ENCODE assay signal across 13 cellular contexts in the genomic region with DNA sequence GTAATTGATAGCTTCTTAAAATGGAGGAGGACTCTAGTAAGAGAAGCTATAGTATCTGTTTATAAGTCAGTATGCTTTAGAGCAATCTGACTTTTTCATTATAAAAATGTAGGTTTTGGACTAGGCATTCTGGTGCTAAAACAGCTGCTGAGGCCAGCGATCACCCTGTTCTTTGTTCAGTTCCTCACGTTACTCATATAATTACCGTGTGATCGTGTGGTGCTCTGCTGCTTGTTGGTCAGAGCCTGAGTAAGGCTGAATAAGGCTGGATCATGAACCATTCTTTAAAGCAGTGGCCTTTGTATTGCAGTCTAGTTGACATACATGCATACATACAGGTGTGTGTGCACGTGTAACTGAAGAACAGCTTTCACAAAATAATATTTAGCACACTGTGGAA. TPM values are rescaled to one million over a fixed set of nuclear protein-coding genes. Genes with fewer than 3 reads are reported as not detected.
DNase-seq lines count a peak whose midpoint lies in the region; ATAC-seq and TF ChIP-seq lines count a peak whose summit lies in the region.
"Had no signal": no experiment of that assay in that cellular context is flagged by ENCODE, and none has a peak within 500 bp of the region (broad histone marks: within the 10 kb centered on the region; RNA-seq: fewer than 3 reads in every experiment).

No MANE protein-coding gene starts in this region.

- TF ChIP-seq EP300 in transverse colon (IDR thresholded peaks at IDR 0.05; ENCODE audit: low read depth), result no peak

- H3K36me3 Mint-ChIP-seq in activated naive CD8-positive, alpha-beta T cell, result peaks cover 9% of the 10 kb centered on the region

- H3K4me3 Mint-ChIP-seq in activated naive CD8-positive, alpha-beta T cell, result peak overlapping the region; percentile 35

- H3K27ac Mint-ChIP-seq in activated naive CD8-positive, alpha-beta T cell, result peak overlapping the region; percentile 80

- no peaks in the 10 kb centered on the region for H3K27me3 Mint-ChIP-seq in activated naive CD8-positive, alpha-beta T cell

- no peaks in the 10 kb centered on the region for H3K9me3 Mint-ChIP-seq in activated naive CD8-positive, alpha-beta T cell (ENCODE audit: low read depth)

- in situ Hi-C loops in transverse colon (cut with MboI; ENCODE audit: low pct_ligation_motif_present in 1 of 4, low pct_unique_long_range_greater_than_20kb in 1 of 4, low sequenced_read_pairs in 3 of 4), result no loop called here

- H3K27me3 ChIP-seq in left lung, result no peaks in the 10 kb centered on the region
- H3K27me3 ChIP-seq in colonic mucosa, result no peaks in the 10 kb centered on the region
- H3K27me3 ChIP-seq in transverse colon, result no peaks in the 10 kb centered on the region

- TF ChIP-seq CTCF in left lung (IDR thresholded peaks at IDR 0.05) (no peak), colonic mucosa (IDR thresholded peaks at IDR 0.05) (no peak), transverse colon (IDR thresholded peaks at IDR 0.05) (no peak)

- H3K9me3 ChIP-seq in left lung (no peaks in the 10 kb centered on the region), colonic mucosa (no peaks in the 10 kb centered on the region), transverse colon (no peaks in the 10 kb centered on the region)

- H3K4me1 Mint-ChIP-seq in activated naive CD8-positive, alpha-beta T cell (ENCODE audit: low read depth), result peaks cover 90% of the 10 kb centered on the region

- peaks cover 34 to 88% of the 10 kb centered on the region in 2 donors for H3K4me1 ChIP-seq in left lung
- H3K4me1 ChIP-seq in colonic mucosa, result peaks cover 20% of the 10 kb centered on the region
- H3K4me1 ChIP-seq in transverse colon, result peaks cover 35 to 70% (median 38%) of the 10 kb centered on the region in 4 donors

- intact Hi-C loops in left lung (cut with DNase I), result no loop called here
- intact Hi-C loops in colonic mucosa (cut with DNase I), result no loop called here
- intact Hi-C loops in transverse colon (cut with DNase I; ENCODE audit: low total_unique reads), result no loop called here

- WGBS in transverse colon (ENCODE audit: low coverage in 1 of 2), 2 donors, result 46 to 84% methylated on average over 3 to 5 of the region's 5 CpGs

- peak; percentile 19 for ATAC-seq in left lung
- ATAC-seq: HCT116 had no signal

- H3K4me3 ChIP-seq in left lung (no peak overlapping the region), colonic mucosa (no peak overlapping the region), transverse colon (no peak overlapping the region)

- DNase-seq in AG20443 (ENCODE audit: low spot score) (peak; percentile 33), Daoy (ENCODE audit: low read depth) (peak; percentile 10), left lung (no peak), colonic mucosa (no peak), medulla oblongata (ENCODE audit: extremely low spot score) (no peak), transverse colon (no peak), NCI-H345 treated with DMSO at 0.1 percent for 48 hours (lab: John Stamatoyannopoulos, UW; ENCODE audit: unreplicated experiment) (no peak)
- DNase-seq: activated CD8-positive, alpha-beta memory T cell treated with anti-CD3 and anti-CD28 coated beads, Interleukin-2, amount 50 U/mL, for 48 hours; DMS153; NCI-H2171 treated with DMSO at 0.1 percent for 48 hours; stimulated activated CD4-positive, alpha-beta T cell treated with anti-CD3 and anti-CD28 coated beads, Interleukin-4, amount 100 ng/mL, for 4 hours had no signal

- TF ChIP-seq POLR2A in transverse colon (IDR thresholded peaks at IDR 0.05), result no peak

- H3K36me3 ChIP-seq in left lung (peaks cover 0 to 44% of the 10 kb centered on the region in 2 donors), colonic mucosa (peaks cover 11% of the 10 kb centered on the region), transverse colon (peaks cover 0 to 21% (median 10%) of the 10 kb centered on the region in 4 donors)

- H3K27ac ChIP-seq in left lung (no peak overlapping the region), colonic mucosa (no peak overlapping the region), transverse colon (no peak overlapping the region)

- no peak overlapping the region for H3K9ac ChIP-seq in colonic mucosa (ENCODE audit: low read depth in 2 of 2, low read length in 2 of 2)

RNA-seq across cellular contexts. Expression of gene CDC42, which starts 25.2 kb away (rescaled TPM):
- 404 and 424 TPM in 2 replicates for total RNA-seq in Daoy (2014; rRNA removed; shearing (Covaris generic))
- total RNA-seq in left lung (100 to 1,000 TPM; 277 to 292 TPM), colonic mucosa (100 to 1,000 TPM; 264 to 345 TPM), transverse colon (100 to 1,000 TPM; 140 to 245 (median 174) TPM)

Comparison
In these comparisons a context has a peak if more than half of its experiments do, and no peak if none do; other contexts are left out.
1. DNase-seq: peak in AG20443 (single experiment) and Daoy (single experiment); none in left lung (0 of 2), colonic mucosa (single experiment), medulla oblongata (single experiment), transverse colon (single experiment) and NCI-H345 treated with DMSO at 0.1 percent for 48 hours (single experiment).